In the genomic region with DNA sequence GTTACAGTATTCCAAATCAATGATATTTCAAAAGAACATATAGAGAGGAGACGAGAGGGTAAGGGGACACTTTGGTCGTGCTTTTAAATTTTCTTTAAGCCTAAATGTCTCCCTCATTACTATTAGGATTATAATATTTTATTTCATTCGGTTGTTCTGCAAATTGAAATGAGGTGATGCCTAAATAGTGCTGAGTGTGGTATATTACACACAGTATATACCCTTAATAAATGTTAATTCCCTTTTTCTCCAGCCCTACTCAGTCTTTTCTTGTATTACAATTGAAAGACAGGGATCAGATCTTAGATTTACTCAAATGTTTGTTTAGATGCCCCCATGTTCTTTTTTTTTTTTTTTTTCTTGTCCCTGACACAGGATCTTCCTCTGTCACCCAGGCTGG, we compare ENCODE assay signal across 31 cellular contexts. TPM values are rescaled to one million over a fixed set of nuclear protein-coding genes. Genes with fewer than 3 reads are reported as not detected.
DNase-seq lines count a peak whose midpoint lies in the region; ATAC-seq, FAIRE-seq and TF ChIP-seq lines count a peak whose summit lies in the region.
"Had no signal": no experiment of that assay in that cellular context is flagged by ENCODE, and none has a peak within 500 bp of the region (broad histone marks: within the 10 kb centered on the region; RNA-seq: fewer than 3 reads in every experiment).

No MANE protein-coding gene starts in this region.

- POLR2A ChIA-PET in HepG2 (lab: Yijun Ruan, JAX) (no interaction called here), IMR-90 (lab: Charles Lee; ENCODE audit: unreplicated experiment) (no interaction called here)
- POLR2A ChIA-PET in activated CD8-positive, alpha-beta T cell treated with anti-CD3 and anti-CD28 coated beads for 36 hours (lab: Charles Lee), result no interaction called here

- peaks cover 2% of the 10 kb centered on the region; the same call in 1 of the 2 replicates for H3K9me1 ChIP-seq in IMR-90 (ENCODE audit: insufficient read depth, low read length)

- 91% methylated on average over 3 of the region's 3 CpGs for WGBS in HepG2 (ENCODE audit: low lambda C conversion rate)
- 93% methylated on average over 3 of the region's 3 CpGs for WGBS in right lobe of liver (ENCODE audit: insufficient coverage, low coverage, low lambda C conversion rate, missing lambda C conversion rate)
- no CpG with 5 or more reads among the region's 3 CpGs for WGBS in IMR-90 (ENCODE audit: extremely low coverage in 2 of 2, insufficient read length in 1 of 2), 2 experiments
- 95 to 97% methylated on average over 3 of the region's 3 CpGs for WGBS in lower leg skin, 2 donors

- no peak for FAIRE-seq in HepG2 (lab: Jason Lieb, UNC)
- FAIRE-seq: GM12878, GM12892, GM18507, GM19239 had no signal

- H4K20me1 ChIP-seq in HepG2 (ENCODE audit: insufficient read depth, low read length) (no peaks in the 10 kb centered on the region), IMR-90 (ENCODE audit: insufficient read depth, low read length) (0 out of 2 replicates have a peak, but pooled peaks cover 4% of the 10 kb centered on the region)

- H3K27ac ChIP-seq in HepG2 (ENCODE audit: extremely low read length, insufficient read depth, low read length), result no peak overlapping the region
- no peak overlapping the region for H3K27ac ChIP-seq in right lobe of liver
- no peak overlapping the region for H3K27ac ChIP-seq in IMR-90 (ENCODE audit: insufficient read depth, low read length)
- H3K27ac ChIP-seq: 22Rv1, BLaER1 had no signal

- no peaks in the 10 kb centered on the region for H3K27me3 Mint-ChIP-seq in activated naive CD4-positive, alpha-beta T cell treated with anti-CD3 and anti-CD28 coated beads, Interleukin-2, amount 50 U/mL, for 24 hours
- H3K27me3 Mint-ChIP-seq in progenitor cell of endocrine pancreas, result no peaks in the 10 kb centered on the region
- H3K27me3 Mint-ChIP-seq in activated CD8-positive, alpha-beta T cell treated with anti-CD3 and anti-CD28 coated beads for 36 hours, result no peaks in the 10 kb centered on the region
- H3K27me3 Mint-ChIP-seq: CD4-positive, alpha-beta memory T cell; CD4-positive, CD25-positive, alpha-beta regulatory T cell; CD8-positive, alpha-beta memory T cell had no signal

- H3K27me3 ChIP-seq in HepG2 (ENCODE audit: control insufficient read depth in 1 of 2, insufficient read depth in 2 of 2, low read length in 2 of 2) (no peaks in the 10 kb centered on the region), right lobe of liver (no peaks in the 10 kb centered on the region), IMR-90 (ENCODE audit: control insufficient read depth, insufficient read depth, low read length) (no peaks in the 10 kb centered on the region)
- H3K27me3 ChIP-seq: BE2C, BLaER1 had no signal

- in situ Hi-C loops in HepG2 (cut with HindIII; ENCODE audit: extremely low pct_ligation_motif_present, low pct_unique_long_range_greater_than_20kb), result no loop called here
- in situ Hi-C loops in IMR-90 (cut with MboI; ENCODE audit: low sequenced_read_pairs), result no loop called here

- no peak for TF ChIP-seq RAD21 in HepG2 (CRISPR knock-in tag; IDR thresholded peaks at IDR 0.05)
- no peak for TF ChIP-seq RAD21 in IMR-90 (IDR thresholded peaks at IDR 0.05; ENCODE audit: low read length)

- H3K79me1 ChIP-seq in IMR-90 (ENCODE audit: low read depth in 1 of 2, low read length in 2 of 2), result peaks cover 17 to 28% of the 10 kb centered on the region in 2 experiments

- CTCF ChIA-PET in HepG2 (lab: Yijun Ruan, JAX; ENCODE audit: low intra/inter-chr PET ratio, low total read pairs), result no interaction called here
- CTCF ChIA-PET in IMR-90 (lab: Yijun Ruan, JAX), result interaction anchor here (0.7 kb wide), 1 partner anchor 28 kb away, joined by 3 read pairs; no protein-coding TSS in a partner anchor
- CTCF ChIA-PET in activated CD8-positive, alpha-beta T cell treated with anti-CD3 and anti-CD28 coated beads for 36 hours (lab: Charles Lee), result no interaction called here

- no peak overlapping the region for H3K4me3 Mint-ChIP-seq in activated naive CD4-positive, alpha-beta T cell treated with anti-CD3 and anti-CD28 coated beads, Interleukin-2, amount 50 U/mL, for 24 hours
- H3K4me3 Mint-ChIP-seq in progenitor cell of endocrine pancreas (ENCODE audit: low read depth), result no peak overlapping the region
- H3K4me3 Mint-ChIP-seq in activated CD8-positive, alpha-beta T cell treated with anti-CD3 and anti-CD28 coated beads for 36 hours, result no peak overlapping the region
- H3K4me3 Mint-ChIP-seq: CD14-positive monocyte; CD4-positive, alpha-beta memory T cell; CD4-positive, CD25-positive, alpha-beta regulatory T cell; CD8-positive, alpha-beta memory T cell had no signal

- intact Hi-C loops in HepG2 (cut with micrococcal nuclease; ENCODE audit: unreplicated experiment) (no loop called here), right lobe of liver (cut with DNase I) (no loop called here), IMR-90 (cut with micrococcal nuclease) (no loop called here), lower leg skin (cut with DNase I; ENCODE audit: low total_unique reads) (no loop called here)
- intact Hi-C loops in activated CD8-positive, alpha-beta T cell treated with anti-CD3 and anti-CD28 coated beads for 36 hours (cut with micrococcal nuclease), result no loop called here

- ATAC-seq in HepG2 (no peak), right lobe of liver (no peak), IMR-90 (ENCODE audit: low read depth) (no peak)
- ATAC-seq in activated CD8-positive, alpha-beta T cell treated with anti-CD3 and anti-CD28 coated beads for 36 hours, result no peak
- ATAC-seq: GM12878 had no signal

- no peak overlapping the region for H3K4me2 ChIP-seq in HepG2 (ENCODE audit: low read depth, low read length)
- no peak overlapping the region for H3K4me2 ChIP-seq in IMR-90 (ENCODE audit: low read depth, low read length)
- H3K4me2 ChIP-seq: BLaER1 had no signal

- H3K9me3 Mint-ChIP-seq in activated naive CD4-positive, alpha-beta T cell treated with anti-CD3 and anti-CD28 coated beads, Interleukin-2, amount 50 U/mL, for 24 hours, result no peaks in the 10 kb centered on the region
- no peaks in the 10 kb centered on the region for H3K9me3 Mint-ChIP-seq in progenitor cell of endocrine pancreas (ENCODE audit: low read depth)
- H3K9me3 Mint-ChIP-seq in activated CD8-positive, alpha-beta T cell treated with anti-CD3 and anti-CD28 coated beads for 36 hours, result no peaks in the 10 kb centered on the region
- H3K9me3 Mint-ChIP-seq: CD14-positive monocyte; CD4-positive, alpha-beta memory T cell; CD4-positive, CD25-positive, alpha-beta regulatory T cell; CD8-positive, alpha-beta memory T cell had no signal

- H3K9ac ChIP-seq in HepG2 (ENCODE audit: insufficient read depth, low read depth, low read length) (no peak overlapping the region), IMR-90 (ENCODE audit: low read depth, low read length) (no peak overlapping the region)
- H3K9ac ChIP-seq: BLaER1 had no signal

- no peak overlapping the region for H2AK5ac ChIP-seq in IMR-90 (ENCODE audit: low read depth, low read length)

- H3K36me3 ChIP-seq in HepG2 (replicated peaks in 1 of 2; ENCODE audit: control insufficient read depth in 1 of 2, insufficient read depth in 2 of 2, low read length in 2 of 2) (peaks cover 7 to 39% of the 10 kb centered on the region in 2 experiments), right lobe of liver (peaks cover 0 to 36% (median 2%) of the 10 kb centered on the region in 4 donors), IMR-90 (ENCODE audit: control insufficient read depth, insufficient read depth, low read length) (peaks cover 27% of the 10 kb centered on the region)

- H2BK120ac ChIP-seq in IMR-90 (ENCODE audit: low read depth, low read length), result no peak overlapping the region

- no peak overlapping the region for H3K4ac ChIP-seq in IMR-90 (ENCODE audit: low read depth, low read length)

- no peak for TF ChIP-seq EP300 in HepG2 (IDR thresholded peaks at IDR 0.05; ENCODE audit: low read depth in 2 of 2, low read length in 2 of 2)
- no peak for TF ChIP-seq EP300 in HepG2 (CRISPR knock-in tag; IDR thresholded peaks at IDR 0.05; ENCODE audit: borderline replicate concordance)

- no peak overlapping the region for H3K23ac ChIP-seq in IMR-90 (ENCODE audit: low read depth, low read length)

- TF ChIP-seq CTCF in HepG2 (CRISPR knock-in tag; IDR thresholded peaks at IDR 0.05) (no peak), right lobe of liver (IDR thresholded peaks at IDR 0.05) (no peak), IMR-90 (conservative IDR thresholded peaks at IDR 0.05; ENCODE audit: low read depth, low read length) (no peak), progenitor cell of endocrine pancreas (IDR thresholded peaks at IDR 0.05; ENCODE audit: unreplicated experiment) (no peak), lower leg skin (IDR thresholded peaks at IDR 0.05) (no peak)
- no peak for TF ChIP-seq CTCF in activated CD8-positive, alpha-beta T cell treated with anti-CD3 and anti-CD28 coated beads for 36 hours (IDR thresholded peaks at IDR 0.05)

- H3K4me1 ChIP-seq in HepG2 (ENCODE audit: insufficient read depth, low read length), result peaks cover 11% of the 10 kb centered on the region
- H3K4me1 ChIP-seq in right lobe of liver, result no peaks in the 10 kb centered on the region
- H3K4me1 ChIP-seq in IMR-90 (ENCODE audit: control insufficient read depth, insufficient read depth, low read length), result peaks cover 5% of the 10 kb centered on the region

- peaks cover 11% of the 10 kb centered on the region for H3K79me2 ChIP-seq in HepG2 (ENCODE audit: insufficient read depth, low read length)

- H4K8ac ChIP-seq in IMR-90 (ENCODE audit: low read depth in 2 of 2, low read length in 2 of 2), result no peak overlapping the region

- H4K91ac ChIP-seq in IMR-90 (ENCODE audit: insufficient read depth, low read depth, low read length), result no peak overlapping the region

- BruUV-seq in HepG2 (replicated peaks; lab: Mats Ljungman, UMichigan) (no TSS peak), IMR-90 (replicated peaks; lab: Mats Ljungman, UMichigan) (no TSS peak)

- H3K4me3 ChIP-seq in HepG2 (replicated peaks in 1 of 3; ENCODE audit: insufficient read depth in 1 of 3, low read depth in 2 of 3, low read length in 3 of 3) (no peak overlapping the region), right lobe of liver (no peak overlapping the region), IMR-90 (ENCODE audit: insufficient read depth, low read depth, low read length) (no peak overlapping the region), lower leg skin (ENCODE audit: low read depth, poor library complexity, severe bottlenecking) (no peak overlapping the region)
- H3K4me3 ChIP-seq: BLaER1, GM12878 had no signal

- dilution Hi-C loops in IMR-90 (cut with HindIII; ENCODE audit: low sequenced_read_pairs, unreplicated experiment), result no loop called here

- TF ChIP-seq POLR2A in HepG2 (IDR thresholded peaks at IDR 0.05; ENCODE audit: insufficient read depth in 1 of 2, low read depth in 2 of 2, low read length in 2 of 2) (no peak), right lobe of liver (IDR thresholded peaks at IDR 0.05) (no peak), IMR-90 (IDR thresholded peaks at IDR 0.05; ENCODE audit: low read depth, low read length) (no peak), lower leg skin (IDR thresholded peaks at IDR 0.05) (no peak)

- H3K9me3 ChIP-seq in HepG2 (ENCODE audit: low read length), result no peaks in the 10 kb centered on the region
- H3K9me3 ChIP-seq in right lobe of liver, result no peaks in the 10 kb centered on the region
- no peaks in the 10 kb centered on the region for H3K9me3 ChIP-seq in IMR-90 (ENCODE audit: control insufficient read depth, insufficient read depth, low read length)
- H3K9me3 ChIP-seq: BE2C, BLaER1 had no signal

- no peak for DNase-seq in activated naive CD4-positive, alpha-beta T cell treated with Interleukin-2 at 50 U/mL for 16 hours
- no peak for DNase-seq in HepG2 (ENCODE audit: low spot score)
- no peak for DNase-seq in right lobe of liver
- DNase-seq in IMR-90, result no peak
- DNase-seq in progenitor cell of endocrine pancreas (ENCODE audit: low spot score, unreplicated experiment), result no peak
- no peak for DNase-seq in lower leg skin (ENCODE audit: low spot score in 2 of 2)
- no peak for DNase-seq in activated CD8-positive, alpha-beta T cell treated with anti-CD3 and anti-CD28 coated beads for 36 hours
- DNase-seq: ACHN; BE2C; C1 segment of cervical spinal cord; CD4-positive, alpha-beta memory T cell; CD4-positive, CD25-positive, alpha-beta regulatory T cell; CD8-positive, alpha-beta memory T cell; COR-L47; DMS 273 treated with DMSO at 0.1 percent for 48 hours; DMS153; DMS53; DMS79; DND-41; EL; GDM1 had no signal

- H2AK9ac ChIP-seq in IMR-90 (replicated peaks; ENCODE audit: low read depth, low read length, poor library complexity), result no peak overlapping the region

- H3K56ac ChIP-seq in IMR-90 (ENCODE audit: extremely low read depth, insufficient read depth, low read length), result no peak overlapping the region

- H4K5ac ChIP-seq in IMR-90 (ENCODE audit: low read depth, low read length), result no peak overlapping the region

- peak overlapping the region; percentile 30 for H3K27ac Mint-ChIP-seq in activated naive CD4-positive, alpha-beta T cell treated with anti-CD3 and anti-CD28 coated beads, Interleukin-2, amount 50 U/mL, for 24 hours
- H3K27ac Mint-ChIP-seq in progenitor cell of endocrine pancreas, result peak overlapping the region; percentile 78
- no peak overlapping the region for H3K27ac Mint-ChIP-seq in activated CD8-positive, alpha-beta T cell treated with anti-CD3 and anti-CD28 coated beads for 36 hours
- H3K27ac Mint-ChIP-seq: CD4-positive, alpha-beta memory T cell; CD4-positive, CD25-positive, alpha-beta regulatory T cell had no signal

- H2BK15ac ChIP-seq in IMR-90 (ENCODE audit: low read depth, low read length), result no peak overlapping the region

- H3K14ac ChIP-seq in IMR-90 (replicated peaks; ENCODE audit: low read depth, low read length), result no peak overlapping the region

- peaks cover 16% of the 10 kb centered on the region for H3K36me3 Mint-ChIP-seq in activated naive CD4-positive, alpha-beta T cell treated with anti-CD3 and anti-CD28 coated beads, Interleukin-2, amount 50 U/mL, for 24 hours
- peaks cover 16% of the 10 kb centered on the region for H3K36me3 Mint-ChIP-seq in progenitor cell of endocrine pancreas (ENCODE audit: insufficient read depth)
- H3K36me3 Mint-ChIP-seq in activated CD8-positive, alpha-beta T cell treated with anti-CD3 and anti-CD28 coated beads for 36 hours (ENCODE audit: low read depth), result peaks cover 37% of the 10 kb centered on the region

- H2BK5ac ChIP-seq in IMR-90 (ENCODE audit: low read depth, low read length, poor library complexity, severe bottlenecking), result no peak overlapping the region

- H2AFZ ChIP-seq in HepG2 (ENCODE audit: low read length) (no peak overlapping the region), IMR-90 (replicated peaks; ENCODE audit: low read length, poor library complexity) (no peak overlapping the region)

- H3K18ac ChIP-seq in IMR-90 (ENCODE audit: low read depth, low read length), result no peak overlapping the region

- peaks cover 27% of the 10 kb centered on the region for H3K4me1 Mint-ChIP-seq in activated naive CD4-positive, alpha-beta T cell treated with anti-CD3 and anti-CD28 coated beads, Interleukin-2, amount 50 U/mL, for 24 hours
- peaks cover 17% of the 10 kb centered on the region for H3K4me1 Mint-ChIP-seq in progenitor cell of endocrine pancreas (ENCODE audit: low read depth)
- peaks cover 17% of the 10 kb centered on the region for H3K4me1 Mint-ChIP-seq in activated CD8-positive, alpha-beta T cell treated with anti-CD3 and anti-CD28 coated beads for 36 hours (ENCODE audit: low read depth)
- H3K4me1 Mint-ChIP-seq: CD14-positive monocyte had no signal

- H2BK20ac ChIP-seq in IMR-90 (ENCODE audit: low read depth, low read length), result no peak overlapping the region

RNA-seq across cellular contexts. Expression of a gene that starts 7.7 kb away (rescaled TPM):
- total RNA-seq in HepG2 (2016; rRNA removed; fragmentation: Illumina TruSeq; extraction: Trizol) (8.4 and 8.5 TPM in 2 replicates), right lobe of liver (1 to 10 TPM in 5 of 6 experiments, under 1 TPM in 1; 0.88 to 2.0 (median 1.8) TPM), IMR-90 (2012; rRNA removed) (7.7 and 18.9 TPM in 2 replicates), progenitor cell of endocrine pancreas (4.9 and 5.2 TPM in 2 replicates), lower leg skin (1 to 10 TPM; 7.1 to 8.7 (median 8.0) TPM)
- 1.9 and 2.3 TPM in 2 replicates for total RNA-seq in HepG2 (2016; cell fraction: cytosol; rRNA removed; fragmentation: Illumina TruSeq; extraction: Trizol; ENCODE audit: low read depth)
- total RNA-seq in HepG2 (2016; cell fraction: insoluble cytoplasmic fraction; rRNA removed; fragmentation: Illumina TruSeq; extraction: Trizol), result 8.4 and 8.6 TPM in 2 replicates
- total RNA-seq in HepG2 (2016; cell fraction: membrane; rRNA removed; fragmentation: Illumina TruSeq; extraction: Trizol), result 2.8 and 3.6 TPM in 2 replicates
- total RNA-seq in HepG2 (2016; cell fraction: nucleus; rRNA removed; fragmentation: Illumina TruSeq; extraction: Trizol), result 5.8 and 7.5 TPM in 2 replicates
- polyA plus RNA-seq in HepG2 (2011; rRNA removed) (1.9 and 2.6 TPM in 2 replicates), IMR-90 (2012; rRNA removed) (7.0 and 9.3 TPM in 2 replicates)
- 1.0 and 1.8 TPM in 2 replicates for polyA plus RNA-seq in HepG2 (2011; cell fraction: cytosol; rRNA removed)
- 0.90 and 0.97 TPM in 2 replicates for polyA plus RNA-seq in HepG2 (2011; cell fraction: nucleus; rRNA removed)
- polyA plus RNA-seq in HepG2 (2012), result 3.8 and 4.8 TPM in 2 replicates
- polyA plus RNA-seq in HepG2 (2016; cell fraction: cytosol; fragmentation: Illumina TruSeq; extraction: Trizol; ENCODE audit: low read depth), result 0.49 and 0.59 TPM in 2 replicates
- polyA plus RNA-seq in HepG2 (2016; cell fraction: insoluble cytoplasmic fraction; fragmentation: Illumina TruSeq; extraction: Trizol; ENCODE audit: low read depth), result 6.9 TPM in 2 replicates
- polyA plus RNA-seq in HepG2 (2016; cell fraction: membrane; fragmentation: Illumina TruSeq; extraction: Trizol; ENCODE audit: low read depth), result 0.82 and 1.0 TPM in 2 replicates
- 7.6 and 9.2 TPM in 2 replicates for polyA plus RNA-seq in HepG2 (2016; cell fraction: nucleus; fragmentation: Illumina TruSeq; extraction: Trizol; ENCODE audit: insufficient read depth, low read depth)
- polyA minus RNA-seq in HepG2 (2011; rRNA and poly(A)+ RNA removed; ENCODE audit: low replicate concordance), result 0.24 and 1.2 TPM in 2 replicates
- polyA minus RNA-seq in HepG2 (2011; cell fraction: cytosol; rRNA and poly(A)+ RNA removed), result 2.5 and 2.7 TPM in 2 replicates
- polyA minus RNA-seq in HepG2 (2011; cell fraction: nucleus; rRNA and poly(A)+ RNA removed), result 2.6 and 4.0 TPM in 2 replicates
- polyA plus RNA-seq in IMR-90 (2012; cell fraction: cytosol; rRNA removed), result 2.1 and 3.0 TPM in 2 replicates
- polyA plus RNA-seq in IMR-90 (2012; cell fraction: nucleus; rRNA removed; ENCODE audit: low replicate concordance), result 0.90 and 4.0 TPM in 2 replicates
- total RNA-seq in activated CD8-positive, alpha-beta T cell treated with anti-CD3 and anti-CD28 coated beads for 36 hours, result 10 to 100 TPM; 11.4 to 11.6 TPM

RNA-seq across cellular contexts. Expression of a gene that starts 42.6 kb away (rescaled TPM):
- total RNA-seq in HepG2 (2016; rRNA removed; fragmentation: Illumina TruSeq; extraction: Trizol) (0.03 TPM in 1 of 2 replicates, not detected in the other), right lobe of liver (under 1 TPM in 1 of 6 experiments, not detected in 5; 0.02 TPM), IMR-90 (2012; rRNA removed) (2.2 and 2.8 TPM in 2 replicates), progenitor cell of endocrine pancreas (1.1 and 1.5 TPM in 2 replicates), lower leg skin (under 1 TPM in 2 of 4 donors, not detected in 2; under 0.01 to 0.03 TPM)
- total RNA-seq in HepG2 (2016; cell fraction: cytosol; rRNA removed; fragmentation: Illumina TruSeq; extraction: Trizol; ENCODE audit: low read depth), result not detected in 2 replicates
- total RNA-seq in HepG2 (2016; cell fraction: insoluble cytoplasmic fraction; rRNA removed; fragmentation: Illumina TruSeq; extraction: Trizol), result 0.03 TPM in 1 of 2 replicates, not detected in the other
- not detected in 2 replicates for total RNA-seq in HepG2 (2016; cell fraction: membrane; rRNA removed; fragmentation: Illumina TruSeq; extraction: Trizol)
- total RNA-seq in HepG2 (2016; cell fraction: nucleus; rRNA removed; fragmentation: Illumina TruSeq; extraction: Trizol), result not detected in 2 replicates
- polyA plus RNA-seq in HepG2 (2011; rRNA removed) (not detected in 2 replicates), IMR-90 (2012; rRNA removed) (0.38 and 0.42 TPM in 2 replicates)
- under 0.01 TPM in 1 of 2 replicates, not detected in the other for polyA plus RNA-seq in HepG2 (2011; cell fraction: cytosol; rRNA removed)
- polyA plus RNA-seq in HepG2 (2011; cell fraction: nucleus; rRNA removed), result not detected in 2 replicates
- not detected in 2 replicates for polyA plus RNA-seq in HepG2 (2012)
- not detected in 2 replicates for polyA plus RNA-seq in HepG2 (2016; cell fraction: cytosol; fragmentation: Illumina TruSeq; extraction: Trizol; ENCODE audit: low read depth)
- polyA plus RNA-seq in HepG2 (2016; cell fraction: insoluble cytoplasmic fraction; fragmentation: Illumina TruSeq; extraction: Trizol; ENCODE audit: low read depth), result not detected in 2 replicates
- polyA plus RNA-seq in HepG2 (2016; cell fraction: membrane; fragmentation: Illumina TruSeq; extraction: Trizol; ENCODE audit: low read depth), result not detected in 2 replicates
- not detected in 2 replicates for polyA plus RNA-seq in HepG2 (2016; cell fraction: nucleus; fragmentation: Illumina TruSeq; extraction: Trizol; ENCODE audit: insufficient read depth, low read depth)
- polyA minus RNA-seq in HepG2 (2011; rRNA and poly(A)+ RNA removed; ENCODE audit: low replicate concordance), result not detected in 2 replicates
- polyA minus RNA-seq in HepG2 (2011; cell fraction: cytosol; rRNA and poly(A)+ RNA removed), result not detected in 2 replicates
- polyA minus RNA-seq in HepG2 (2011; cell fraction: nucleus; rRNA and poly(A)+ RNA removed), result under 0.01 TPM in 2 replicates
- polyA plus RNA-seq in IMR-90 (2012; cell fraction: cytosol; rRNA removed), result 0.10 and 0.18 TPM in 2 replicates
- polyA plus RNA-seq in IMR-90 (2012; cell fraction: nucleus; rRNA removed; ENCODE audit: low replicate concordance), result 0.41 and 1.2 TPM in 2 replicates
- total RNA-seq in activated CD8-positive, alpha-beta T cell treated with anti-CD3 and anti-CD28 coated beads for 36 hours, result under 1 TPM; 0.02 to 0.05 TPM
- total RNA-seq: A172; CD4-positive, alpha-beta memory T cell; CD4-positive, CD25-positive, alpha-beta regulatory T cell; CD8-positive, alpha-beta memory T cell; G401 had no signal
- polyA plus RNA-seq: CD14-positive monocyte; CD4-positive, alpha-beta memory T cell; CD4-positive, CD25-positive, alpha-beta regulatory T cell; CD8-positive, alpha-beta memory T cell had no signal
